In genomic region chr7:151462306-151462779, GRCh38 we compare ENCODE assay signal across 32 cellular contexts. TPM values are rescaled to one million over a fixed set of nuclear protein-coding genes. Genes with fewer than 3 reads are reported as not detected.
DNase-seq lines count a peak whose midpoint lies in the region; ATAC-seq, FAIRE-seq and TF ChIP-seq lines count a peak whose summit lies in the region.
"Had no signal": no experiment of that assay in that cellular context is flagged by ENCODE, and none has a peak within 500 bp of the region (broad histone marks: within the 10 kb centered on the region; RNA-seq: fewer than 3 reads in every experiment).

No MANE protein-coding gene starts in this region.

- H3K36me3 ChIP-seq in K562 (ENCODE audit: control insufficient read depth, insufficient read depth, low read length) (peaks cover 20% of the 10 kb centered on the region), muscle layer of colon (ENCODE audit: insufficient read depth, low read length) (peaks cover 24% of the 10 kb centered on the region)
- H3K36me3 ChIP-seq: neural progenitor cell had no signal

- H3K27me3 ChIP-seq in K562 (ENCODE audit: control insufficient read depth in 2 of 2, insufficient read depth in 2 of 2, low read length in 2 of 2) = peaks cover 25 to 34% of the 10 kb centered on the region in 2 experiments; a peak in 4 of 5 replicates
- H3K27me3 ChIP-seq in muscle layer of colon (ENCODE audit: control insufficient read depth in 1 of 2, insufficient read depth in 2 of 2, low read length in 2 of 2) = no peaks in the 10 kb centered on the region
- H3K27me3 ChIP-seq: cardiac muscle cell, neural progenitor cell, SJSA1, upper lobe of right lung had no signal

- POLR2A ChIA-PET in K562 (lab: Yijun Ruan, JAX) = interaction anchor here (0.7 to 0.9 kb wide), 4 partner anchors 9 to 491 kb away, joined by 3 to 4 read pairs (median 4); no protein-coding TSS in a partner anchor

- H3K4me1 ChIP-seq in K562 (replicated peaks in 1 of 2; ENCODE audit: control insufficient read depth in 2 of 2, insufficient read depth in 2 of 2, low read length in 2 of 2) (no peaks in the 10 kb centered on the region), muscle layer of colon (ENCODE audit: insufficient read depth, low read length) (peaks cover 32% of the 10 kb centered on the region)

- FAIRE-seq in GM12891 (lab: Jason Lieb, UNC) (no peak), K562 (lab: Jason Lieb, UNC) (no peak)
- FAIRE-seq: endometrium, G401.6 had no signal

- no peak for TF ChIP-seq RAD21 in K562 (CRISPR knock-in tag; conservative IDR thresholded peaks at IDR 0.05 in 1 of 2, IDR thresholded peaks at IDR 0.05 in 1 of 2)

- in situ Hi-C loops in K562 (cut with MboI) = no loop called here

- no peaks in the 10 kb centered on the region for H3K79me2 ChIP-seq in K562 (ENCODE audit: control insufficient read depth, insufficient read depth, low read length)

- CTCF ChIA-PET in K562 (lab: Yijun Ruan, JAX; ENCODE audit: low intra/inter-chr PET ratio) = no interaction called here

- H3K27ac ChIP-seq in K562 (ENCODE audit: extremely low read depth, low read depth, low read length) (no peak overlapping the region), muscle layer of colon (ENCODE audit: low read depth, low read length) (peak overlapping the region; percentile 92)
- H3K27ac ChIP-seq: HL-60, lower lobe of right lung, neural progenitor cell, SJSA1, upper lobe of right lung had no signal

- H3K4me3 ChIP-seq in K562 = no peak overlapping the region
- peak overlapping the region in 1 of 2 donors; percentile 23 for H3K4me3 ChIP-seq in muscle layer of colon (ENCODE audit: low read depth in 1 of 2, low read length in 2 of 2)
- H3K4me3 ChIP-seq: cardiac muscle cell, lower lobe of right lung, neural progenitor cell, SJSA1, upper lobe of right lung had no signal

- peak; percentile 46; the same call in 1 of the 2 replicates for TF ChIP-seq POLR2A in GM12891 (IDR thresholded peaks at IDR 0.05; ENCODE audit: low read depth, low read length)
- TF ChIP-seq POLR2A in K562 (conservative IDR thresholded peaks at IDR 0.05) = peak; percentile 18; the same call in 1 of the 2 replicates

- H3K9ac ChIP-seq in K562 (ENCODE audit: insufficient read depth in 1 of 2, low read depth in 2 of 2, low read length in 2 of 2) = no peak overlapping the region
- H3K9ac ChIP-seq in muscle layer of colon (ENCODE audit: low read length) = no peak overlapping the region
- H3K9ac ChIP-seq: neural progenitor cell had no signal

- TF ChIP-seq EP300 in K562 (IDR thresholded peaks at IDR 0.05; ENCODE audit: low read length) = no peak

- peaks cover 8% of the 10 kb centered on the region for H3K9me3 ChIP-seq in K562 (replicated peaks; ENCODE audit: control insufficient read depth, insufficient read depth, low read depth, low read length)
- H3K9me3 ChIP-seq in muscle layer of colon (ENCODE audit: low read length) = peaks cover 4% of the 10 kb centered on the region

- H3K9me1 ChIP-seq in K562 (ENCODE audit: control insufficient read depth, insufficient read depth, low read length) = no peaks in the 10 kb centered on the region

- no peaks in the 10 kb centered on the region for H4K20me1 ChIP-seq in K562 (replicated peaks; ENCODE audit: control insufficient read depth, insufficient read depth, low read length)

- BruUV-seq in K562 (replicated peaks; lab: Mats Ljungman, UMichigan) = no TSS peak

- no peak overlapping the region for H3K4me2 ChIP-seq in K562 (ENCODE audit: insufficient read depth, low read length)
- H3K4me2 ChIP-seq: neural progenitor cell had no signal

- ATAC-seq in K562 (no peak), GM19467 (IDR thresholded peaks at IDR 0.05; ENCODE audit: unreplicated experiment) (no peak)
- ATAC-seq: activated CD4-positive, alpha-beta T cell treated with anti-CD3 and anti-CD28 coated beads for 36 hours; activated T-cell treated with anti-CD3 and anti-CD28 coated beads, Interleukin-2, amount 50 U/mL, for 72 hours; lower lobe of right lung; upper lobe of right lung had no signal

- TF ChIP-seq CTCF in K562 (IDR thresholded peaks at IDR 0.05 in 2 of 3, conservative IDR thresholded peaks at IDR 0.05 in 1 of 3; ENCODE audit: insufficient read depth in 2 of 3, low read depth in 1 of 3, low read length in 3 of 3) = no peak

- intact Hi-C loops in K562 (cut with micrococcal nuclease) = no loop called here

- no peak overlapping the region for H2AFZ ChIP-seq in K562 (ENCODE audit: low read depth, low read length)
- H2AFZ ChIP-seq: neural progenitor cell had no signal

- DNase-seq in GM12891 (ENCODE audit: insufficient read length, low spot score) = no peak
- DNase-seq in M059J (ENCODE audit: low read depth) = peak; percentile 36
- peak in 1 of 4 experiments; percentile 21 for DNase-seq in K562 (ENCODE audit: extremely low read depth in 1 of 4, low spot score in 3 of 4)
- DNase-seq in NCI-H1694 (lab: John Stamatoyannopoulos, UW) = no peak
- no peak for DNase-seq in foreskin melanocyte
- no peak for DNase-seq in HT-29 (ENCODE audit: low spot score)
- DNase-seq: activated CD4-positive, alpha-beta T cell treated with anti-CD3 and anti-CD28 coated beads for 36 hours; activated naive CD4-positive, alpha-beta T cell treated with anti-CD3 and anti-CD28 coated beads, Interleukin-2, amount 10 ng/mL, durations not matched to agents 7 days and 5 days; activated T-cell treated with anti-CD3 and anti-CD28 coated beads, Interleukin-2, amount 50 U/mL, for 72 hours; anterior cingulate cortex; CD4-positive, alpha-beta T cell; DMS 273 treated with DMSO at 0.1 percent for 48 hours; H9; IMR-90; kidney glomerular epithelial cell; lower lobe of right lung; NCI-H1436 treated with DMSO at 0.1 percent for 48 hours; NCI-H524; posterior cingulate gyrus; stimulated activated CD4-positive, alpha-beta T cell treated with anti-CD3 and anti-CD28 coated beads, Interleukin-1b, Interleukin-23, amount 100 ng/mL, for 48 hours; substantia nigra; upper lobe of right lung had no signal

- 12% methylated on average over 1 of the region's 1 CpG for WGBS in K562 (ENCODE audit: insufficient coverage, low coverage, missing lambda C conversion rate)

RNA-seq across cellular contexts. Expression of gene CRYGN, which starts 22.4 kb away (rescaled TPM):
- not detected for polyA plus RNA-seq in GM12891 (2012; ENCODE audit: low read depth, missing spikeins)
- total RNA-seq in M059J (2014; rRNA removed; shearing (Covaris generic)) = not detected in 2 replicates
- 0.19 and 0.23 TPM in 2 replicates for total RNA-seq in K562 (2011; cell fraction: chromatin; rRNA removed; ENCODE audit: low replicate concordance)
- total RNA-seq in K562 (2011; cell fraction: nucleolus; rRNA removed) = not detected in 2 replicates
- total RNA-seq in K562 (2011; cell fraction: nucleoplasm; rRNA removed) = not detected in 2 replicates
- total RNA-seq in K562 (2014; rRNA removed) (not detected in 2 replicates), K562 (2014; rRNA removed; fragmentation: Illumina TruSeq; extraction: Trizol) (not detected in 2 replicates), K562 (2015; rRNA removed; fragmentation: Illumina TruSeq; extraction: Trizol) (not detected in 2 replicates), K562 (2021) (not detected in 2 replicates)
- polyA plus RNA-seq in K562 (2011; rRNA removed) (not detected in 2 replicates), K562 (2014; fragmentation: Illumina TruSeq; extraction: Trizol) (not detected in 2 replicates), K562 (2014; fragmentation: Nextera tagmentation; extraction: Ambion mirVana) (not detected), K562 (2014; rRNA removed) (not detected in 2 replicates)
- not detected in 2 replicates for polyA plus RNA-seq in K562 (2011; cell fraction: cytosol; rRNA removed)
- 0.09 TPM in 1 of 2 replicates, not detected in the other for polyA plus RNA-seq in K562 (2011; cell fraction: nucleus; rRNA removed)
- not detected in 2 replicates for polyA plus RNA-seq in K562 (2012)
- not detected in 2 replicates for polyA minus RNA-seq in K562 (2011; rRNA and poly(A)+ RNA removed)
- polyA minus RNA-seq in K562 (2011; cell fraction: cytosol; rRNA and poly(A)+ RNA removed) = not detected in 2 replicates
- not detected in 2 replicates for polyA minus RNA-seq in K562 (2011; cell fraction: nucleus; rRNA and poly(A)+ RNA removed)
- total RNA-seq in HT-29 (2014; rRNA removed; shearing (Covaris generic)) = 1.4 TPM in 1 of 2 replicates, not detected in the other
- total RNA-seq: IMR-90, lower lobe of right lung, MCF 10A, SJSA1, skeletal muscle tissue, upper lobe of right lung had no signal
- polyA plus RNA-seq: IMR-90 had no signal

RNA-seq across cellular contexts. Expression of gene WDR86, which starts 52.5 kb away (rescaled TPM):
- polyA plus RNA-seq in GM12891 (2012; ENCODE audit: low read depth, missing spikeins) = 0.23 TPM
- 0.05 TPM in 1 of 2 replicates, not detected in the other for total RNA-seq in M059J (2014; rRNA removed; shearing (Covaris generic))
- 0.32 TPM in 1 of 2 replicates, not detected in the other for total RNA-seq in K562 (2011; cell fraction: chromatin; rRNA removed; ENCODE audit: low replicate concordance)
- total RNA-seq in K562 (2011; cell fraction: nucleolus; rRNA removed) = not detected in 2 replicates
- total RNA-seq in K562 (2011; cell fraction: nucleoplasm; rRNA removed) = not detected in 2 replicates
- total RNA-seq in K562 (2014; rRNA removed) = 0.08 TPM in 1 of 2 replicates, not detected in the other
- total RNA-seq in K562 (2014; rRNA removed; fragmentation: Illumina TruSeq; extraction: Trizol) = not detected in 2 replicates
- total RNA-seq in K562 (2015; rRNA removed; fragmentation: Illumina TruSeq; extraction: Trizol) = not detected in 2 replicates
- 0.09 TPM in 1 of 2 replicates, not detected in the other for total RNA-seq in K562 (2021)
- not detected in 2 replicates for polyA plus RNA-seq in K562 (2011; rRNA removed)
- 0.04 TPM in 1 of 2 replicates, not detected in the other for polyA plus RNA-seq in K562 (2011; cell fraction: cytosol; rRNA removed)
- polyA plus RNA-seq in K562 (2011; cell fraction: nucleus; rRNA removed) = 0.11 and 0.31 TPM in 2 replicates
- polyA plus RNA-seq in K562 (2012) = 0.21 and 0.39 TPM in 2 replicates
- polyA plus RNA-seq in K562 (2014; fragmentation: Illumina TruSeq; extraction: Trizol) = not detected in 2 replicates
- not detected for polyA plus RNA-seq in K562 (2014; fragmentation: Nextera tagmentation; extraction: Ambion mirVana)
- 0.05 and 0.24 TPM in 2 replicates for polyA plus RNA-seq in K562 (2014; rRNA removed)
- polyA minus RNA-seq in K562 (2011; rRNA and poly(A)+ RNA removed) = not detected in 2 replicates
- not detected in 2 replicates for polyA minus RNA-seq in K562 (2011; cell fraction: cytosol; rRNA and poly(A)+ RNA removed)
- not detected in 2 replicates for polyA minus RNA-seq in K562 (2011; cell fraction: nucleus; rRNA and poly(A)+ RNA removed)
- total RNA-seq in HT-29 (2014; rRNA removed; shearing (Covaris generic)) = 1.8 and 2.0 TPM in 2 replicates
- total RNA-seq: activated CD4-positive, alpha-beta T cell treated with anti-CD3 and anti-CD28 coated beads for 36 hours; IMR-90; MCF 10A had no signal
- polyA plus RNA-seq: IMR-90 had no signal

RNA-seq across cellular contexts. Expression of gene RHEB, which starts 57.4 kb away (rescaled TPM):
- 19.9 TPM for polyA plus RNA-seq in GM12891 (2012; ENCODE audit: low read depth, missing spikeins)
- total RNA-seq in M059J (2014; rRNA removed; shearing (Covaris generic)) = 168 and 238 TPM in 2 replicates
- total RNA-seq in K562 (2011; cell fraction: chromatin; rRNA removed; ENCODE audit: low replicate concordance) = 35.9 and 119 TPM in 2 replicates
- total RNA-seq in K562 (2011; cell fraction: nucleolus; rRNA removed) = 22.3 and 24.1 TPM in 2 replicates
- total RNA-seq in K562 (2011; cell fraction: nucleoplasm; rRNA removed) = 69.2 and 108 TPM in 2 replicates
- 122 and 126 TPM in 2 replicates for total RNA-seq in K562 (2014; rRNA removed)
- total RNA-seq in K562 (2014; rRNA removed; fragmentation: Illumina TruSeq; extraction: Trizol) = 213 and 243 TPM in 2 replicates
- 168 and 182 TPM in 2 replicates for total RNA-seq in K562 (2015; rRNA removed; fragmentation: Illumina TruSeq; extraction: Trizol)
- total RNA-seq in K562 (2021) = 156 and 162 TPM in 2 replicates
- 139 and 249 TPM in 2 replicates for polyA plus RNA-seq in K562 (2011; rRNA removed)
- polyA plus RNA-seq in K562 (2011; cell fraction: cytosol; rRNA removed) = 56.0 and 60.3 TPM in 2 replicates
- 30.6 and 47.5 TPM in 2 replicates for polyA plus RNA-seq in K562 (2011; cell fraction: nucleus; rRNA removed)
- polyA plus RNA-seq in K562 (2012) = 144 and 166 TPM in 2 replicates
- 152 and 189 TPM in 2 replicates for polyA plus RNA-seq in K562 (2014; fragmentation: Illumina TruSeq; extraction: Trizol)
- polyA plus RNA-seq in K562 (2014; fragmentation: Nextera tagmentation; extraction: Ambion mirVana) = 10 to 100 TPM; 28.5 to 35.3 TPM
- 205 and 230 TPM in 2 replicates for polyA plus RNA-seq in K562 (2014; rRNA removed)
- 73.7 and 78.8 TPM in 2 replicates for polyA minus RNA-seq in K562 (2011; rRNA and poly(A)+ RNA removed)
- polyA minus RNA-seq in K562 (2011; cell fraction: cytosol; rRNA and poly(A)+ RNA removed) = 30.4 and 62.8 TPM in 2 replicates
- polyA minus RNA-seq in K562 (2011; cell fraction: nucleus; rRNA and poly(A)+ RNA removed) = 19.4 and 22.0 TPM in 2 replicates
- 135 and 151 TPM in 2 replicates for total RNA-seq in HT-29 (2014; rRNA removed; shearing (Covaris generic))
